Comparison of ENCODE assay signal across 11 cellular contexts in the genomic region with DNA sequence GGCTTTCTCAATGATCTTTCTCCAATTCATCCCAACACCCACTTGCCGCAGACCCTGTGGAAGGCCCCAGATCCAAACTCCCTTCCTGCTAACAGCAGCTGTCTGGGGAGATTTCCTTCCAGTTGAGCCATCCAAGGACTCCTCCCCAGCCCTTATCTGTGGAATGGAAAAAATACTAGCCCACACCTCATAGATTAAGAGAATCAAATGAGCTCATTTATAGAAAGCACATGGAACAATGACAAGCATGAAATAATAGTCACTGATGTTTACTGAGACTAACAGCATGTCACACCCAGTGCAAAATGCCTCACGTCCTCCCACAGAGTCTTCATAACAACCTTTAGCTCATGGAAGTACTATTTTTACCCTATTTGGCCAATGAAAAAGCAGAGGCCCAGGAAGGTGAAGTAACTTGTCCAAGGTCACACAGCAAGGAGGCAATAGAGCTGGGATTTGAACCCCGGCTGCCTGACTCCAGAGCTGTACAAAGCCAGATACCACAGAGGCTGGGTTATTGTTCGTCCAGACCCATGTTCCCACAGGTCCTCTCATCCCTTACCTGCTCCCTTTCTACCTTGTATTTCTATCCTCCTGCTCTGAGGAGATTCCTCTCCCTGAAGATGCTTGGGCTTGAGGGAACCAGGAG. TPM values are rescaled to one million over a fixed set of nuclear protein-coding genes. Genes with fewer than 3 reads are reported as not detected.
DNase-seq lines count a peak whose midpoint lies in the region; ATAC-seq and TF ChIP-seq lines count a peak whose summit lies in the region.
"Had no signal": no experiment of that assay in that cellular context is flagged by ENCODE, and none has a peak within 500 bp of the region (broad histone marks: within the 10 kb centered on the region; RNA-seq: fewer than 3 reads in every experiment).

No MANE protein-coding gene starts in this region.

- H4K20me1 ChIP-seq in smooth muscle cell (ENCODE audit: low read depth), result no peaks in the 10 kb centered on the region

- H3K36me3 ChIP-seq in BE2C (no peaks in the 10 kb centered on the region), smooth muscle cell (ENCODE audit: low read depth) (no peaks in the 10 kb centered on the region)

- H2AFZ ChIP-seq in smooth muscle cell (ENCODE audit: low read depth), result no peak overlapping the region

- no peak overlapping the region for H3K27ac ChIP-seq in smooth muscle cell (ENCODE audit: low read depth)

- H3F3A ChIP-seq in smooth muscle cell (ENCODE audit: low read depth), result no peaks in the 10 kb centered on the region

- H3K4me1 ChIP-seq in BE2C, result no peaks in the 10 kb centered on the region
- no peaks in the 10 kb centered on the region for H3K4me1 ChIP-seq in smooth muscle cell (ENCODE audit: low read depth)

- WGBS in smooth muscle cell (ENCODE audit: low lambda C conversion rate), result 74% methylated on average over 4 of the region's 4 CpGs

- no peaks in the 10 kb centered on the region for H3K27me3 ChIP-seq in BE2C
- H3K27me3 ChIP-seq in smooth muscle cell (ENCODE audit: low read depth), result no peaks in the 10 kb centered on the region

- H3K9me3 ChIP-seq in BE2C (no peaks in the 10 kb centered on the region), smooth muscle cell (replicated peaks; ENCODE audit: low read depth) (no peaks in the 10 kb centered on the region)

- ATAC-seq in GM18517 (IDR thresholded peaks at IDR 0.05; ENCODE audit: unreplicated experiment), result no peak

- H3K79me2 ChIP-seq in smooth muscle cell (ENCODE audit: low read depth), result no peaks in the 10 kb centered on the region

- H3K9ac ChIP-seq in smooth muscle cell (ENCODE audit: low read depth), result no peak overlapping the region

- TF ChIP-seq CTCF in BE2C (IDR thresholded peaks at IDR 0.05; ENCODE audit: low read depth, low read length) (no peak), smooth muscle cell (IDR thresholded peaks at IDR 0.05; ENCODE audit: borderline replicate concordance, insufficient read depth, poor library complexity, severe bottlenecking) (no peak)

- H3K4me3 ChIP-seq in BE2C (ENCODE audit: low read depth, low read length) (no peak overlapping the region), smooth muscle cell (no peak overlapping the region)

- peak; percentile 29 for DNase-seq in stimulated activated naive CD4-positive, alpha-beta T cell treated with Interleukin-2 at 50 U/mL for 16 hours (lab: John Stamatoyannopoulos, UW)
- no peak for DNase-seq in stimulated activated naive CD4-positive, alpha-beta T cell (lab: John Stamatoyannopoulos, UW)
- DNase-seq in dermis blood vessel endothelial cell (peak; percentile 34), myocyte (ENCODE audit: low read depth) (peak; percentile 58), BE2C (no peak), GDM1 (lab: John Stamatoyannopoulos, UW) (no peak), smooth muscle cell (lab: John Stamatoyannopoulos, UW; ENCODE audit: unreplicated experiment) (no peak)
- DNase-seq: COR-L47, kidney glomerular epithelial cell, substantia nigra had no signal

- H3K4me2 ChIP-seq in smooth muscle cell, result no peak overlapping the region

RNA-seq across cellular contexts. Expression of gene PTGIS, which starts 23.4 kb away (rescaled TPM):
- total RNA-seq in dermis blood vessel endothelial cell (1.9 and 2.0 TPM in 2 replicates), myocyte (1.2 and 1.5 TPM in 2 replicates), smooth muscle cell (0.18 and 0.31 TPM in 2 replicates)
- 4.2 TPM for polyA plus RNA-seq in myocyte (2012)
- not detected for polyA plus RNA-seq in BE2C (2012; ENCODE audit: insufficient read depth, insufficient read length, low read depth)
- polyA plus RNA-seq in smooth muscle cell, result 0.64 and 0.65 TPM in 2 replicates

Comparison
In these comparisons a context has a peak if more than half of its experiments do, and no peak if none do; other contexts are left out.
1. DNase-seq: peak in stimulated activated naive CD4-positive, alpha-beta T cell treated with Interleukin-2 at 50 U/mL for 16 hours (single experiment), dermis blood vessel endothelial cell (single experiment) and myocyte (single experiment); none in stimulated activated naive CD4-positive, alpha-beta T cell (0 of 6), BE2C (single experiment), GDM1 (single experiment) and smooth muscle cell (single experiment).